ENCODE assay signal across 9 cellular contexts in genomic region chr5:120465281-120465961, GRCh38. TPM values are rescaled to one million over a fixed set of nuclear protein-coding genes. Genes with fewer than 3 reads are reported as not detected.
DNase-seq lines count a peak whose midpoint lies in the region; FAIRE-seq and TF ChIP-seq lines count a peak whose summit lies in the region.
"Had no signal": no experiment of that assay in that cellular context is flagged by ENCODE, and none has a peak within 500 bp of the region (broad histone marks: within the 10 kb centered on the region; RNA-seq: fewer than 3 reads in every experiment).

No MANE protein-coding gene starts in this region.

- H3K27ac ChIP-seq in fibroblast of lung (ENCODE audit: insufficient read depth, low read length) (peak overlapping the region; percentile 69), small intestine (ENCODE audit: low read depth in 1 of 2, low read length in 1 of 2) (peak overlapping the region in 1 of 2 donors; percentile 68)

- WGBS in small intestine, 3 donors = 1 to 3% (median 2%) methylated on average over 36 to 42 of the region's 42 CpGs

- peak overlapping the region; percentile 87 for H2AFZ ChIP-seq in fibroblast of lung (ENCODE audit: low read length)

- H3K9me3 ChIP-seq in HAP-1 (no peaks in the 10 kb centered on the region), fibroblast of lung (ENCODE audit: control insufficient read depth, insufficient read depth, low read depth, low read length) (no peaks in the 10 kb centered on the region), small intestine (ENCODE audit: control insufficient read depth, low read depth) (no peaks in the 10 kb centered on the region)

- TF ChIP-seq CTCF in fibroblast of lung (conservative IDR thresholded peaks at IDR 0.05 in 1 of 2, IDR thresholded peaks at IDR 0.05 in 1 of 2; ENCODE audit: low read depth in 1 of 2, low read length in 2 of 2) (peak in 1 of 2 donors; percentile 1), nephron (IDR thresholded peaks at IDR 0.05; ENCODE audit: unreplicated experiment in 3 of 3) (no peak)

- no peaks in the 10 kb centered on the region for H3K36me3 Mint-ChIP-seq in nephron (ENCODE audit: low read depth)

- H3K4me3 Mint-ChIP-seq in nephron = peak overlapping the region; percentile 88 to 93 (median 93)

- H3K4me2 ChIP-seq in fibroblast of lung (ENCODE audit: extremely low read depth, insufficient read depth, low read length) = peak overlapping the region; percentile 94

- peak overlapping the region; percentile 59 for H3K4me3 ChIP-seq in HAP-1
- H3K4me3 ChIP-seq in fibroblast of lung (replicated peaks in 1 of 4; ENCODE audit: control extremely low read depth in 1 of 4, insufficient read depth in 1 of 4, low read depth in 3 of 4, low read length in 4 of 4) = peak overlapping the region; percentile 74 to 98 (median 90)
- peak overlapping the region in 1 of 2 donors; percentile 22 for H3K4me3 ChIP-seq in small intestine (ENCODE audit: low read depth in 1 of 2, low read length in 2 of 2)

- H3K9ac ChIP-seq in fibroblast of lung (ENCODE audit: insufficient read depth, low read length) = peak overlapping the region; percentile 48

- DNase-seq in HAP-1 (ENCODE audit: low spot score in 2 of 2) (peak; percentile 88 to 90), SW 1271 (lab: John Stamatoyannopoulos, UW) (peak; percentile 43 to 80), fibroblast of lung (ENCODE audit: low read depth in 2 of 2) (peak; percentile 64 to 80), RKO (ENCODE audit: low spot score) (no peak), epidermal melanocyte (ENCODE audit: insufficient read length, low spot score) (no peak), small intestine (no peak)
- DNase-seq in effector CD8-positive, alpha-beta T cell (lab: John Stamatoyannopoulos, UW) = no peak

- H3K4me1 ChIP-seq in HAP-1 (peaks cover 27% of the 10 kb centered on the region), fibroblast of lung (ENCODE audit: control insufficient read depth, extremely low read depth, insufficient read depth, low read length) (peaks cover 5% of the 10 kb centered on the region), small intestine (ENCODE audit: control insufficient read depth in 2 of 2, insufficient read depth in 1 of 2, low read depth in 1 of 2, low read length in 1 of 2) (no peaks in the 10 kb centered on the region)

- H3K27me3 Mint-ChIP-seq in nephron (ENCODE audit: low read depth) = peaks cover 53% of the 10 kb centered on the region

- H3K4me1 Mint-ChIP-seq in nephron = peaks cover 20% of the 10 kb centered on the region

- no peaks in the 10 kb centered on the region for H3K36me3 ChIP-seq in HAP-1 (replicated peaks)
- no peaks in the 10 kb centered on the region for H3K36me3 ChIP-seq in fibroblast of lung (ENCODE audit: control insufficient read depth, insufficient read depth, low read length)
- no peaks in the 10 kb centered on the region for H3K36me3 ChIP-seq in small intestine (ENCODE audit: control insufficient read depth in 2 of 2, insufficient read depth in 2 of 2, low read length in 2 of 2)

- in situ Hi-C loops in HAP-1 (cut with MboI; ENCODE audit: low sequenced_read_pairs) = loop anchor here (25.0 kb wide), 1 partner anchor 1003 kb away; the partner anchor contains the start of gene HSD17B4

- no peak for FAIRE-seq in small intestine (lab: Jason Lieb, UNC)

- no peaks in the 10 kb centered on the region for H3K9me3 Mint-ChIP-seq in nephron
- H3K9me3 Mint-ChIP-seq: T-helper 1 cell treated with Interleukin-12 subunit alpha and Interleukin-12 subunit beta and Interleukin-4 antibody, amounts not matched to agents 30 μg/mL and 1 μg/mL, for 36 hours had no signal

- no peak overlapping the region for H3K27ac Mint-ChIP-seq in nephron
- H3K27ac Mint-ChIP-seq: T-helper 1 cell treated with Interleukin-12 subunit alpha and Interleukin-12 subunit beta and Interleukin-4 antibody, amounts not matched to agents 30 μg/mL and 1 μg/mL, for 36 hours had no signal

- H3K27me3 ChIP-seq in HAP-1 (ENCODE audit: low read depth) (no peaks in the 10 kb centered on the region), fibroblast of lung (ENCODE audit: control insufficient read depth, insufficient read depth, low read length) (no peaks in the 10 kb centered on the region), small intestine (ENCODE audit: control insufficient read depth in 2 of 2, insufficient read depth in 2 of 2, low read length in 2 of 2) (peaks cover 2% of the 10 kb centered on the region in 2 donors)

- H4K20me1 ChIP-seq in fibroblast of lung (ENCODE audit: control insufficient read depth, extremely low read depth, insufficient read depth, low read length) = no peaks in the 10 kb centered on the region

- peaks cover 49% of the 10 kb centered on the region for H3K79me2 ChIP-seq in fibroblast of lung (ENCODE audit: control insufficient read depth, insufficient read depth, low read length)

RNA-seq across cellular contexts. Expression of gene PRR16, which starts 1.3 kb away (rescaled TPM):
- total RNA-seq in fibroblast of lung = 3.1 and 7.3 TPM in 2 replicates
- polyA plus RNA-seq in fibroblast of lung = 41.8 and 44.6 TPM in 2 replicates
- 19.8 and 20.1 TPM in 2 replicates for polyA plus RNA-seq in fibroblast of lung (2012)
- 10.4 and 14.1 TPM in 2 replicates for polyA minus RNA-seq in fibroblast of lung (ENCODE audit: low replicate concordance)
- 1 to 10 TPM in 2 of 3 donors, not detected in 1; 2.4 to 2.7 TPM for polyA plus RNA-seq in small intestine

Comparison
In these comparisons a context has a peak if more than half of its experiments do, and no peak if none do; other contexts are left out.
1. DNase-seq: peak in HAP-1 (2 of 2), SW 1271 (2 of 2) and fibroblast of lung (2 of 2); none in RKO (single experiment), epidermal melanocyte (single experiment), effector CD8-positive, alpha-beta T cell (single experiment) and small intestine (single experiment).
2. RNA of gene PRR16, which starts 1.3 kb away (polyA plus RNA-seq): 19.8 to 44.6 TPM in fibroblast of lung; 2.4 to 2.7 TPM in small intestine; every median in the first group is over 4 times any median in the second.